15 cellular contexts compared by ENCODE assay signal in the genomic region with DNA sequence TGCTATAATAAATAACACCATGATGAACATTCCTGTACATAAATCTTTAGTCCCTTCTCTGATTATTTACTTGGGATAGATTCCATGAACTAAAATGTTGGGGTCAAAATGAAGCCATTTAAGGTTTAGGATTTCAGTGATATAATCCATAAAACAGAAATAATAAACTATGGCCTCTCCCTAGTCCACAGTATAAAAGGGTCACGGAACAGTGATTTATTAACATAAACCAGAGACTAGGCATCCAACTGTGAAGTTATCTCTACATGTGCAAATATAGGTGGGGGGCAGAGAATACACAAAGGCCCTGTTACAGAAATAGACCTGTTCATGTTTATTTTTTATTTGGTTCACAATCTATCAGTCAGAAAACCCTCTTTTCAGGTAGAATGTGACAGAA.
A peak's percentile ranks its signal among the peaks of the same experiment; 100 is the strongest.
DNase-seq lines count a peak whose midpoint lies in the region; TF ChIP-seq lines count a peak whose summit lies in the region.
"Had no signal": no experiment of that assay in that cellular context is flagged by ENCODE, and none has a peak within 500 bp of the region (broad histone marks: within the 10 kb centered on the region; RNA-seq: fewer than 3 reads in every experiment).

No MANE protein-coding gene starts in this region.

- no peaks in the 10 kb centered on the region for H3K36me3 Mint-ChIP-seq in nephron (ENCODE audit: low read depth)
- H3K36me3 Mint-ChIP-seq in Caco-2 (ENCODE audit: insufficient read depth, unreplicated experiment), result no peaks in the 10 kb centered on the region
- H3K36me3 Mint-ChIP-seq: CD8-positive, alpha-beta T cell had no signal

- no TSS peak for BruUV-seq in OCI-LY7 (replicated peaks; lab: Mats Ljungman, UMichigan)
- BruUV-seq in Caco-2 (replicated peaks; lab: Mats Ljungman, UMichigan), result no TSS peak

- peaks cover 33% of the 10 kb centered on the region for H3K4me1 Mint-ChIP-seq in nephron
- H3K4me1 Mint-ChIP-seq in Caco-2 (ENCODE audit: low read depth, unreplicated experiment), result no peaks in the 10 kb centered on the region
- H3K4me1 Mint-ChIP-seq: B cell, H9 had no signal

- H3K27ac Mint-ChIP-seq in nephron, result peak overlapping the region; percentile 26 to 48 (median 38)
- no peak overlapping the region for H3K27ac Mint-ChIP-seq in Caco-2 (ENCODE audit: unreplicated experiment)
- H3K27ac Mint-ChIP-seq: B cell; CD8-positive, alpha-beta T cell; H9 had no signal

- intact Hi-C loops in OCI-LY7 (cut with micrococcal nuclease; ENCODE audit: unreplicated experiment), result no loop called here
- intact Hi-C loops in Caco-2 (cut with micrococcal nuclease; ENCODE audit: unreplicated experiment), result no loop called here

- peak; percentile 81 for DNase-seq in Caki2 (ENCODE audit: low read depth)
- DNase-seq in HEK293T (ENCODE audit: extremely low spot score), result peak; percentile 34
- DNase-seq in NCI-H69 (lab: John Stamatoyannopoulos, UW), result peak; percentile 15
- DNase-seq in OCI-LY7 (ENCODE audit: low spot score), result no peak
- no peak for DNase-seq in NCI-H187 (lab: John Stamatoyannopoulos, UW)
- no peak for DNase-seq in Caco-2
- DNase-seq: CD8-positive, alpha-beta T cell; DMS79 treated with DMSO at 0.1 percent for 48 hours; H9; IMR-90; KBM-7 had no signal

- no peaks in the 10 kb centered on the region for H4K20me1 ChIP-seq in OCI-LY7 (ENCODE audit: insufficient read depth, low read length)
- H4K20me1 ChIP-seq: BLaER1 treated with 17β-estradiol and CSF1 and Interleukin-3, amounts not matched to agents 10 nM and 100 nM had no signal

- H3K9me3 Mint-ChIP-seq in nephron (no peaks in the 10 kb centered on the region), Caco-2 (ENCODE audit: unreplicated experiment) (no peaks in the 10 kb centered on the region)
- H3K9me3 Mint-ChIP-seq: H9 had no signal

- H2AFZ ChIP-seq in OCI-LY7 (ENCODE audit: low read length), result no peak overlapping the region

- H3K9me3 ChIP-seq in OCI-LY7 (ENCODE audit: low read length) (no peaks in the 10 kb centered on the region), Caco-2 (no peaks in the 10 kb centered on the region)
- H3K9me3 ChIP-seq: BLaER1 treated with 17β-estradiol and CSF1 and Interleukin-3, amounts not matched to agents 10 nM and 100 nM had no signal

- H3K9me2 ChIP-seq in OCI-LY7 (ENCODE audit: insufficient read depth, low read length), result no peaks in the 10 kb centered on the region

- in situ Hi-C loops in Caki2 (cut with HindIII; ENCODE audit: low pct_unique_long_range_greater_than_20kb, low sequenced_read_pairs), result no loop called here

- H3K79me2 ChIP-seq in OCI-LY7 (ENCODE audit: insufficient read depth, low read depth, low read length), result no peaks in the 10 kb centered on the region

- H3K27ac ChIP-seq in OCI-LY7 (ENCODE audit: low read depth, low read length, poor library complexity, severe bottlenecking), result no peak overlapping the region
- H3K27ac ChIP-seq: BLaER1 treated with 17β-estradiol and CSF1 and Interleukin-3, amounts not matched to agents 10 nM and 100 nM had no signal

- H3K36me3 ChIP-seq in OCI-LY7 (ENCODE audit: insufficient read depth, low read length) (no peaks in the 10 kb centered on the region), Caco-2 (ENCODE audit: control insufficient read depth, insufficient read depth, low read length) (no peaks in the 10 kb centered on the region)
- H3K36me3 ChIP-seq: BLaER1 treated with 17β-estradiol and CSF1 and Interleukin-3, amounts not matched to agents 10 nM and 100 nM had no signal

- POLR2A ChIA-PET in HEK293T (lab: Yijun Ruan, JAX), result no interaction called here
- POLR2A ChIA-PET in OCI-LY7 (lab: Charles Lee), result interaction anchor here (0.7 kb wide), 1 partner anchor 121 kb away, joined by 4 read pairs; no protein-coding TSS in a partner anchor
- POLR2A ChIA-PET in Caco-2 (lab: Charles Lee), result no interaction called here

- H3K4me3 ChIP-seq in OCI-LY7 (ENCODE audit: low read depth, low read length, poor library complexity, severe bottlenecking) (no peak overlapping the region), Caco-2 (ENCODE audit: low read depth, low read length) (no peak overlapping the region)
- H3K4me3 ChIP-seq: BLaER1 treated with 17β-estradiol and CSF1 and Interleukin-3, amounts not matched to agents 10 nM and 100 nM; GM12878 had no signal

- H3K27me3 Mint-ChIP-seq in nephron (ENCODE audit: low read depth), result no peaks in the 10 kb centered on the region
- no peaks in the 10 kb centered on the region for H3K27me3 Mint-ChIP-seq in Caco-2 (ENCODE audit: insufficient read depth, unreplicated experiment)
- H3K27me3 Mint-ChIP-seq: B cell had no signal

- H3K4me1 ChIP-seq in OCI-LY7 (ENCODE audit: insufficient read depth, low read length, poor library complexity, severe bottlenecking) (no peaks in the 10 kb centered on the region), Caco-2 (no peaks in the 10 kb centered on the region)
- H3K4me1 ChIP-seq: BLaER1 treated with 17β-estradiol and CSF1 and Interleukin-3, amounts not matched to agents 10 nM and 100 nM had no signal

- no peaks in the 10 kb centered on the region for H3K27me3 ChIP-seq in Caco-2 (replicated peaks; ENCODE audit: control insufficient read depth, insufficient read depth, low read length)
- H3K27me3 ChIP-seq: BLaER1 treated with 17β-estradiol and CSF1 and Interleukin-3, amounts not matched to agents 10 nM and 100 nM had no signal

- H3K4me3 Mint-ChIP-seq in nephron (no peak overlapping the region), Caco-2 (ENCODE audit: unreplicated experiment) (no peak overlapping the region)
- H3K4me3 Mint-ChIP-seq: B cell; CD8-positive, alpha-beta T cell; H9 had no signal

- CTCF ChIA-PET in HEK293T (lab: Yijun Ruan, JAX), result no interaction called here
- CTCF ChIA-PET in OCI-LY7 (lab: Charles Lee; ENCODE audit: unreplicated experiment), result no interaction called here
- CTCF ChIA-PET in Caco-2 (lab: Charles Lee), result no interaction called here

- TF ChIP-seq CTCF in nephron (IDR thresholded peaks at IDR 0.05; ENCODE audit: unreplicated experiment in 3 of 3) (no peak), OCI-LY7 (conservative IDR thresholded peaks at IDR 0.05; ENCODE audit: low read length) (no peak), Caco-2 (IDR thresholded peaks at IDR 0.05; ENCODE audit: insufficient read depth in 1 of 2, low read depth in 1 of 2, low read length in 1 of 2, severe bottlenecking in 1 of 2, unreplicated experiment in 1 of 2) (no peak)

- H3K4me2 ChIP-seq in OCI-LY7 (ENCODE audit: low read length), result no peak overlapping the region
- H3K4me2 ChIP-seq: BLaER1 treated with 17β-estradiol and CSF1 and Interleukin-3, amounts not matched to agents 10 nM and 100 nM had no signal

TF ChIP-seq in HEK293T, 16 proteins besides CTCF, POLR2A, EP300 and RAD21:
- TF ChIP-seq FOXM1 (IDR thresholded peaks at IDR 0.05; ENCODE audit: borderline replicate concordance) (no peak), TARDBP (IDR thresholded peaks at IDR 0.05) (no peak), L3MBTL2 (conservative IDR thresholded peaks at IDR 0.05) (no peak), SP1 (IDR thresholded peaks at IDR 0.05) (no peak), ELF4 (IDR thresholded peaks at IDR 0.05) (no peak), ZNF384 (IDR thresholded peaks at IDR 0.05) (peak; percentile 32; the same call in 1 of the 2 replicates), ARNT (IDR thresholded peaks at IDR 0.05) (peak; percentile 97), FOXA1 (IDR thresholded peaks at IDR 0.05) (peak; percentile 80), FOXK2 (IDR thresholded peaks at IDR 0.05) (peak; percentile 80; the same call in 1 of the 2 replicates), NFRKB (IDR thresholded peaks at IDR 0.05) (no peak), CTBP1 (IDR thresholded peaks at IDR 0.05; ENCODE audit: borderline replicate concordance) (peak; percentile 97), LEF1 (IDR thresholded peaks at IDR 0.05; ENCODE audit: borderline replicate concordance) (no peak), BHLHE40 (IDR thresholded peaks at IDR 0.05; ENCODE audit: borderline replicate concordance) (no peak)
- TF ChIP-seq, protein P1, sequence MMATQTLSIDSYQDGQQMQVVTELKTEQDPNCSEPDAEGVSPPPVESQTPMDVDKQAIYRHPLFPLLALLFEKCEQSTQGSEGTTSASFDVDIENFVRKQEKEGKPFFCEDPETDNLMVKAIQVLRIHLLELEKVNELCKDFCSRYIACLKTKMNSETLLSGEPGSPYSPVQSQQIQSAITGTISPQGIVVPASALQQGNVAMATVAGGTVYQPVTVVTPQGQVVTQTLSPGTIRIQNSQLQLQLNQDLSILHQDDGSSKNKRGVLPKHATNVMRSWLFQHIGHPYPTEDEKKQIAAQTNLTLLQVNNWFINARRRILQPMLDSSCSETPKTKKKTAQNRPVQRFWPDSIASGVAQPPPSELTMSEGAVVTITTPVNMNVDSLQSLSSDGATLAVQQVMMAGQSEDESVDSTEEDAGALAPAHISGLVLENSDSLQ (IDR thresholded peaks at IDR 0.05), result peak; percentile 97

Comparison
In these comparisons a context has a peak if more than half of its experiments do, and no peak if none do; other contexts are left out.
1. DNase-seq: peak in Caki2 (single experiment), HEK293T (single experiment) and NCI-H69 (single experiment); none in OCI-LY7 (single experiment), NCI-H187 (0 of 2) and Caco-2 (0 of 2).